Comparison of ENCODE assay signal across 8 cellular contexts in genomic region chr1:10514490-10515235, GRCh38. TPM values are rescaled to one million over a fixed set of nuclear protein-coding genes. Genes with fewer than 3 reads are reported as not detected.
DNase-seq lines count a peak whose midpoint lies in the region; ATAC-seq and TF ChIP-seq lines count a peak whose summit lies in the region.

No MANE protein-coding gene starts in this region.

- no peak overlapping the region for H3K4me3 Mint-ChIP-seq in endodermal cell

- peak; percentile 49 for DNase-seq in COR-L47 (lab: John Stamatoyannopoulos, UW)
- peak; percentile 61 for DNase-seq in HT-29 (ENCODE audit: low spot score)
- DNase-seq in OCI-LY7 (ENCODE audit: low spot score): no peak
- DNase-seq in endodermal cell: no peak
- peak; percentile 33 for DNase-seq in renal cortical epithelial cell (ENCODE audit: low read depth)
- no peak for DNase-seq in spleen
- no peak for DNase-seq in HuH-7.5 (ENCODE audit: low spot score)

- BruUV-seq in OCI-LY7 (replicated peaks; lab: Mats Ljungman, UMichigan): no TSS peak

- no peaks in the 10 kb centered on the region for H3K27me3 Mint-ChIP-seq in endodermal cell (ENCODE audit: insufficient read depth)

- no peaks in the 10 kb centered on the region for H3K27me3 ChIP-seq in endodermal cell (ENCODE audit: control insufficient read depth, insufficient read depth, low read length, poor library complexity, severe bottlenecking)
- H3K27me3 ChIP-seq in spleen (replicated peaks in 1 of 7): no peaks in the 10 kb centered on the region

- peak overlapping the region; percentile 33 for H3K27ac Mint-ChIP-seq in endodermal cell

- H3K9me2 ChIP-seq in OCI-LY7 (ENCODE audit: insufficient read depth, low read length): no peaks in the 10 kb centered on the region

- TF ChIP-seq CTCF in OCI-LY7 (conservative IDR thresholded peaks at IDR 0.05; ENCODE audit: low read length): peak; percentile 40
- TF ChIP-seq CTCF in endodermal cell (conservative IDR thresholded peaks at IDR 0.05): peak; percentile 79
- no peak for TF ChIP-seq CTCF in spleen (IDR thresholded peaks at IDR 0.05 in 8 of 11, conservative IDR thresholded peaks at IDR 0.05 in 3 of 11)

- POLR2A ChIA-PET in OCI-LY7 (lab: Charles Lee): interaction anchor here (0.7 kb wide), 1 partner anchor 82 kb away, joined by 3 read pairs; no protein-coding TSS in a partner anchor

- H3K9me3 ChIP-seq in OCI-LY7 (ENCODE audit: low read length) (no peaks in the 10 kb centered on the region), endodermal cell (ENCODE audit: control insufficient read depth, low read length) (no peaks in the 10 kb centered on the region), spleen (no peaks in the 10 kb centered on the region)

- WGBS in endodermal cell (ENCODE audit: insufficient coverage in 1 of 2, insufficient read length in 1 of 2), 2 experiments: 59 to 78% methylated on average over 3 to 8 of the region's 8 CpGs
- WGBS in spleen, 5 donors: 78 to 83% (median 80%) methylated on average over 8 of the region's 8 CpGs

- peaks cover 16% of the 10 kb centered on the region; the same call in 1 of the 2 replicates for H4K20me1 ChIP-seq in OCI-LY7 (ENCODE audit: insufficient read depth, low read length)

- no peak overlapping the region for H2AFZ ChIP-seq in OCI-LY7 (ENCODE audit: low read length)

- intact Hi-C loops in OCI-LY7 (cut with micrococcal nuclease; ENCODE audit: unreplicated experiment) (no loop called here), spleen (cut with DNase I; ENCODE audit: low total_unique reads) (no loop called here)

- H3K36me3 ChIP-seq in OCI-LY7 (ENCODE audit: insufficient read depth, low read length) (no peaks in the 10 kb centered on the region; the same call in 1 of the 2 replicates), endodermal cell (ENCODE audit: control insufficient read depth, insufficient read depth, low read length) (no peaks in the 10 kb centered on the region), spleen (peaks cover 0 to 11% (median 0%) of the 10 kb centered on the region in 6 donors)

- H3K36me3 Mint-ChIP-seq in endodermal cell (ENCODE audit: low read depth): peaks cover 2% of the 10 kb centered on the region

- H3K27ac ChIP-seq in OCI-LY7 (ENCODE audit: low read depth, low read length, poor library complexity, severe bottlenecking) (no peak overlapping the region), endodermal cell (ENCODE audit: low read depth, low read length) (no peak overlapping the region), spleen (peak overlapping the region in 1 of 8 donors; percentile 45)

- H3K4me1 Mint-ChIP-seq in endodermal cell: peaks cover 40% of the 10 kb centered on the region

- H3K4me3 ChIP-seq in OCI-LY7 (ENCODE audit: low read depth, low read length, poor library complexity, severe bottlenecking) (no peak overlapping the region), endodermal cell (ENCODE audit: low read length) (no peak overlapping the region), spleen (no peak overlapping the region)

- H3K4me1 ChIP-seq in OCI-LY7 (ENCODE audit: insufficient read depth, low read length, poor library complexity, severe bottlenecking) (no peaks in the 10 kb centered on the region), endodermal cell (ENCODE audit: control insufficient read depth, insufficient read depth, low read length) (peaks cover 5% of the 10 kb centered on the region), spleen (peaks cover 16 to 83% (median 62%) of the 10 kb centered on the region in 6 donors)

- no peak for ATAC-seq in GM21528 (IDR thresholded peaks at IDR 0.05; ENCODE audit: low FRiP score, unreplicated experiment)

- H3K9me3 Mint-ChIP-seq in endodermal cell: no peaks in the 10 kb centered on the region

- H3K9ac ChIP-seq in endodermal cell (ENCODE audit: extremely low read depth, low read length, poor library complexity, severe bottlenecking): no peak overlapping the region

- peaks cover 6% of the 10 kb centered on the region; the same call in 1 of the 2 replicates for H3K79me2 ChIP-seq in OCI-LY7 (ENCODE audit: insufficient read depth, low read depth, low read length)

- TF ChIP-seq POLR2A in spleen (IDR thresholded peaks at IDR 0.05): no peak

- CTCF ChIA-PET in OCI-LY7 (lab: Charles Lee; ENCODE audit: unreplicated experiment): no interaction called here

- no peak overlapping the region for H3K4me2 ChIP-seq in OCI-LY7 (ENCODE audit: low read length)

RNA-seq across cellular contexts. Expression of gene PEX14, which starts 39.9 kb away (rescaled TPM):
- total RNA-seq in HT-29 (2014; rRNA removed; shearing (Covaris generic)): 22.2 and 26.6 TPM in 2 replicates
- total RNA-seq in OCI-LY7 (2014; rRNA removed; shearing (Covaris generic)): 11.9 and 14.6 TPM in 2 replicates
- total RNA-seq in OCI-LY7 (2022): 23.8 and 24.3 TPM in 2 replicates
- total RNA-seq in endodermal cell: 10 to 100 TPM; 24.3 to 26.0 TPM
- 22.3 TPM for polyA plus RNA-seq in endodermal cell (2013, experiment 1 of 2)
- polyA plus RNA-seq in endodermal cell (2013, experiment 2 of 2): 22.3 TPM
- 10.2 and 26.1 TPM in 2 replicates for total RNA-seq in renal cortical epithelial cell
- 10 to 100 TPM in 6 of 7 donors, 1 to 10 TPM in 1; 9.9 to 19.7 (median 13.8) TPM for total RNA-seq in spleen
- polyA plus RNA-seq in spleen: 10 to 100 TPM in 1 of 3 donors, 1 to 10 TPM in 2; 9.3 to 15.1 (median 9.8) TPM

RNA-seq across cellular contexts. Expression of gene DFFA, which starts 42.3 kb away (rescaled TPM):
- 41.2 and 43.2 TPM in 2 replicates for total RNA-seq in HT-29 (2014; rRNA removed; shearing (Covaris generic))
- total RNA-seq in OCI-LY7 (2014; rRNA removed; shearing (Covaris generic)): 58.4 and 64.6 TPM in 2 replicates
- 70.9 and 79.0 TPM in 2 replicates for total RNA-seq in OCI-LY7 (2022)
- 100 to 1,000 TPM; 100 to 105 TPM for total RNA-seq in endodermal cell
- 32.1 TPM for polyA plus RNA-seq in endodermal cell (2013, experiment 1 of 2)
- polyA plus RNA-seq in endodermal cell (2013, experiment 2 of 2): 29.5 TPM
- 61.6 and 69.3 TPM in 2 replicates for total RNA-seq in renal cortical epithelial cell
- total RNA-seq in spleen: 10 to 100 TPM; 18.4 to 30.1 (median 24.3) TPM
- polyA plus RNA-seq in spleen: 10 to 100 TPM in 2 of 3 donors, 1 to 10 TPM in 1; 7.2 to 14.4 (median 10.3) TPM

Comparison
In these comparisons a context has a peak if more than half of its experiments do, and no peak if none do; other contexts are left out.
1. DNase-seq: peak in COR-L47 (single experiment), HT-29 (single experiment) and renal cortical epithelial cell (single experiment); none in OCI-LY7 (single experiment), endodermal cell (single experiment), spleen (single experiment) and HuH-7.5 (single experiment).
2. CTCF ChIP-seq: peak in OCI-LY7 (single experiment) and endodermal cell (single experiment); none in spleen (0 of 11).